Comparison of ENCODE assay signal across 23 cellular contexts in genomic region chr22:21719024-21719423, GRCh38. TPM values are rescaled to one million over a fixed set of nuclear protein-coding genes. Genes with fewer than 3 reads are reported as not detected.
A peak's percentile ranks its signal among the peaks of the same experiment; 100 is the strongest.
DNase-seq lines count a peak whose midpoint lies in the region; ATAC-seq and TF ChIP-seq lines count a peak whose summit lies in the region.
"Had no signal": no experiment of that assay in that cellular context is flagged by ENCODE, and none has a peak within 500 bp of the region (broad histone marks: within the 10 kb centered on the region; RNA-seq: fewer than 3 reads in every experiment).

No MANE protein-coding gene starts in this region.

- no peak overlapping the region for H3K4me3 Mint-ChIP-seq in CD4-positive, CD25-positive, alpha-beta regulatory T cell
- H3K4me3 Mint-ChIP-seq: activated CD4-positive, alpha-beta memory T cell treated with anti-CD3 and anti-CD28 coated beads, Interleukin-2, amount 10 ng/mL, durations not matched to agents 7 days and 5 days had no signal

- H3K9me3 ChIP-seq in CD4-positive, CD25-positive, alpha-beta regulatory T cell (ENCODE audit: control insufficient read depth in 2 of 2, low read length in 2 of 2) = no peaks in the 10 kb centered on the region
- H3K9me3 ChIP-seq in OCI-LY3 (ENCODE audit: insufficient read depth, low read length) = no peaks in the 10 kb centered on the region
- H3K9me3 ChIP-seq in gastrocnemius medialis = no peaks in the 10 kb centered on the region
- no peaks in the 10 kb centered on the region for H3K9me3 ChIP-seq in GM23248 (ENCODE audit: low read depth)
- H3K9me3 ChIP-seq: MG63, Peyer's patch, SJCRH30, thoracic aorta had no signal

- H3K4me2 ChIP-seq in OCI-LY3 (ENCODE audit: low read length) (peak overlapping the region; percentile 26), GM23248 (ENCODE audit: unreplicated experiment) (no peak overlapping the region)

- DNase-seq in CD4-positive, CD25-positive, alpha-beta regulatory T cell = peak in 1 of 3 donors; percentile 12
- DNase-seq in gastrocnemius medialis (peak; percentile 27 to 35), GM23248 (no peak)
- DNase-seq: activated CD4-positive, alpha-beta memory T cell treated with anti-CD3 and anti-CD28 coated beads, Interleukin-2, amount 10 ng/mL, durations not matched to agents 7 days and 5 days; activated CD4-positive, CD25-positive, alpha-beta regulatory T cell; activated naive CD4-positive, alpha-beta T cell treated with Interleukin-2 at 50 U/mL for 16 hours; activated T-cell treated with anti-CD3 and anti-CD28 coated beads, Interleukin-2, amount 50 U/mL, for 1 hour; DND-41; dorsolateral prefrontal cortex; erythroblast; kidney; MG63; NCI-H748 treated with DMSO at 0.1 percent for 48 hours; Peyer's patch; SJCRH30 had no signal

- no peaks in the 10 kb centered on the region for H3K79me2 ChIP-seq in OCI-LY3 (ENCODE audit: low read length)
- no peaks in the 10 kb centered on the region for H3K79me2 ChIP-seq in GM23248 (ENCODE audit: insufficient read depth)

- H3K4me1 ChIP-seq in CD4-positive, CD25-positive, alpha-beta regulatory T cell (ENCODE audit: control insufficient read depth, insufficient read depth, low read length, poor library complexity, severe bottlenecking) = no peaks in the 10 kb centered on the region
- H3K4me1 ChIP-seq in OCI-LY3 (ENCODE audit: low read length) = peaks cover 8% of the 10 kb centered on the region
- H3K4me1 ChIP-seq in gastrocnemius medialis = peaks cover 21 to 25% of the 10 kb centered on the region in 2 donors
- no peaks in the 10 kb centered on the region for H3K4me1 ChIP-seq in GM23248 (ENCODE audit: insufficient read depth)
- H3K4me1 ChIP-seq: Peyer's patch had no signal

- H4K20me1 ChIP-seq in OCI-LY3 (ENCODE audit: insufficient read depth, low read length) = no peaks in the 10 kb centered on the region
- no peaks in the 10 kb centered on the region for H4K20me1 ChIP-seq in GM23248 (ENCODE audit: insufficient read depth)

- H3K27me3 Mint-ChIP-seq in CD4-positive, CD25-positive, alpha-beta regulatory T cell = no peaks in the 10 kb centered on the region
- H3K27me3 Mint-ChIP-seq: activated CD4-positive, alpha-beta memory T cell treated with anti-CD3 and anti-CD28 coated beads, Interleukin-2, amount 10 ng/mL, durations not matched to agents 7 days and 5 days; IgD-negative memory B cell had no signal

- H3K9me3 Mint-ChIP-seq in CD4-positive, CD25-positive, alpha-beta regulatory T cell = no peaks in the 10 kb centered on the region
- H3K9me3 Mint-ChIP-seq: activated CD4-positive, alpha-beta memory T cell treated with anti-CD3 and anti-CD28 coated beads, Interleukin-2, amount 10 ng/mL, durations not matched to agents 7 days and 5 days; IgD-negative memory B cell had no signal

- no peaks in the 10 kb centered on the region for H3K36me3 ChIP-seq in CD4-positive, CD25-positive, alpha-beta regulatory T cell (ENCODE audit: control insufficient read depth, insufficient read depth, low read length)
- H3K36me3 ChIP-seq in OCI-LY3 (replicated peaks; ENCODE audit: low read depth, low read length) (no peaks in the 10 kb centered on the region), gastrocnemius medialis (no peaks in the 10 kb centered on the region), GM23248 (ENCODE audit: low read depth) (no peaks in the 10 kb centered on the region)
- H3K36me3 ChIP-seq: MG63, Peyer's patch, SJCRH30, thoracic aorta had no signal

- TF ChIP-seq POLR2A in gastrocnemius medialis (IDR thresholded peaks at IDR 0.05) = no peak

- H3F3A ChIP-seq in GM23248 (ENCODE audit: insufficient read depth) = 0 out of 2 replicates have a peak, but pooled peaks cover 10% of the 10 kb centered on the region

- peaks cover 0 to 9% (median 1%) of the 10 kb centered on the region in 4 donors for H3K4me1 Mint-ChIP-seq in CD4-positive, CD25-positive, alpha-beta regulatory T cell

- no peak overlapping the region for H3K27ac ChIP-seq in CD4-positive, CD25-positive, alpha-beta regulatory T cell (ENCODE audit: insufficient read depth, low read length, poor library complexity, severe bottlenecking)
- H3K27ac ChIP-seq in OCI-LY3 (ENCODE audit: low read length) (no peak overlapping the region), gastrocnemius medialis (peak overlapping the region; percentile 53 to 82 (median 72)), GM23248 (no peak overlapping the region)
- H3K27ac ChIP-seq: dorsolateral prefrontal cortex, Peyer's patch, SJCRH30, thoracic aorta had no signal

- no peaks in the 10 kb centered on the region for H3K36me3 Mint-ChIP-seq in CD4-positive, CD25-positive, alpha-beta regulatory T cell

- ATAC-seq in CD4-positive, CD25-positive, alpha-beta regulatory T cell (ENCODE audit: low read depth in 2 of 2) = peak in 1 of 2 donors; percentile 22
- ATAC-seq in esophagus mucosa = peak; percentile 31
- no peak for ATAC-seq in gastrocnemius medialis
- no peak for ATAC-seq in GM19397 (IDR thresholded peaks at IDR 0.05; ENCODE audit: unreplicated experiment)
- no peak for ATAC-seq in HG03196 (IDR thresholded peaks at IDR 0.05; ENCODE audit: unreplicated experiment)
- ATAC-seq: sciatic nerve had no signal

- no peak overlapping the region for H3K4me3 ChIP-seq in CD4-positive, CD25-positive, alpha-beta regulatory T cell (ENCODE audit: low read depth, low read length)
- no peak overlapping the region for H3K4me3 ChIP-seq in OCI-LY3 (ENCODE audit: low read length)
- no peak overlapping the region for H3K4me3 ChIP-seq in gastrocnemius medialis
- no peak overlapping the region for H3K4me3 ChIP-seq in GM23248
- H3K4me3 ChIP-seq: dorsolateral prefrontal cortex, lung, MG63, Peyer's patch, SJCRH30, thoracic aorta had no signal

- 47 to 59% methylated on average over 4 of the region's 4 CpGs for whole genome bisulfite sequencing in GM23248 (ENCODE audit: low coverage in 1 of 2, low lambda C conversion rate in 2 of 2, missing lambda C conversion rate in 2 of 2), 2 experiments

- no peak overlapping the region for H3K9ac ChIP-seq in OCI-LY3 (ENCODE audit: low read length)
- H3K9ac ChIP-seq in GM23248 = no peak overlapping the region

- no peaks in the 10 kb centered on the region for H3K9me2 ChIP-seq in GM23248 (ENCODE audit: insufficient read depth)

- peak overlapping the region in 2 of 3 donors; percentile 1 to 39 for H3K27ac Mint-ChIP-seq in CD4-positive, CD25-positive, alpha-beta regulatory T cell
- H3K27ac Mint-ChIP-seq: activated CD4-positive, alpha-beta memory T cell treated with anti-CD3 and anti-CD28 coated beads, Interleukin-2, amount 10 ng/mL, durations not matched to agents 7 days and 5 days had no signal

- intact Hi-C loops in gastrocnemius medialis (cut with DNase I; ENCODE audit: low total_unique reads) = no loop called here

- in situ Hi-C loops in gastrocnemius medialis (cut with MboI; ENCODE audit: low sequenced_read_pairs in 4 of 4) = loop anchor here in 3 of 4 donors (10.0 kb wide), 2 partner anchors 216 to 226 kb away; no protein-coding TSS in a partner anchor
- in situ Hi-C loops in GM23248 (cut with MboI) = no loop called here

- no peaks in the 10 kb centered on the region for H3K27me3 ChIP-seq in CD4-positive, CD25-positive, alpha-beta regulatory T cell (ENCODE audit: control insufficient read depth, insufficient read depth, low read length)
- 0 out of 2 replicates have a peak, but pooled peaks cover 8% of the 10 kb centered on the region for H3K27me3 ChIP-seq in OCI-LY3 (ENCODE audit: low read depth, low read length)
- H3K27me3 ChIP-seq in gastrocnemius medialis = no peaks in the 10 kb centered on the region
- H3K27me3 ChIP-seq in GM23248 (replicated peaks; ENCODE audit: insufficient read depth) = no peaks in the 10 kb centered on the region
- H3K27me3 ChIP-seq: dorsolateral prefrontal cortex, MG63, Peyer's patch, SJCRH30 had no signal

- H2AFZ ChIP-seq in OCI-LY3 (ENCODE audit: low read depth, low read length) (no peak overlapping the region), GM23248 (no peak overlapping the region)

- no peak for TF ChIP-seq CTCF in OCI-LY3 (IDR thresholded peaks at IDR 0.05; ENCODE audit: low read depth, low read length)
- no peak for TF ChIP-seq CTCF in gastrocnemius medialis (IDR thresholded peaks at IDR 0.05 in 4 of 5, conservative IDR thresholded peaks at IDR 0.05 in 1 of 5)

RNA-seq across cellular contexts. Expression of gene YPEL1, which starts 16.6 kb away (rescaled TPM):
- total RNA-seq in CD4-positive, CD25-positive, alpha-beta regulatory T cell = 8.9 TPM
- polyA plus RNA-seq in CD4-positive, CD25-positive, alpha-beta regulatory T cell = 10 to 100 TPM in 2 of 4 donors, 1 to 10 TPM in 2; 5.4 to 20.1 (median 11.3) TPM
- total RNA-seq in esophagus mucosa (0.36 TPM), gastrocnemius medialis (10 to 100 TPM; 23.6 to 42.1 (median 36.4) TPM)
- 0.22 and 0.63 TPM in 2 replicates for total RNA-seq in GM23248 (2014; rRNA removed; shearing (Covaris generic))
- polyA plus RNA-seq in GM23248 (2016; fragmentation: Nextera tagmentation; extraction: Ambion mirVana) = 0.47 and 1.1 TPM in 2 replicates

RNA-seq across cellular contexts. Expression of gene PPIL2, which starts 53.2 kb away (rescaled TPM):
- total RNA-seq in CD4-positive, CD25-positive, alpha-beta regulatory T cell = 83.0 TPM
- 10 to 100 TPM; 24.3 to 29.3 (median 27.0) TPM for polyA plus RNA-seq in CD4-positive, CD25-positive, alpha-beta regulatory T cell
- total RNA-seq in esophagus mucosa = 31.3 TPM
- total RNA-seq in gastrocnemius medialis = 10 to 100 TPM; 16.8 to 24.8 (median 20.5) TPM
- total RNA-seq in GM23248 (2014; rRNA removed; shearing (Covaris generic)) = 22.3 and 23.7 TPM in 2 replicates
- 26.1 TPM in 2 replicates for polyA plus RNA-seq in GM23248 (2016; fragmentation: Nextera tagmentation; extraction: Ambion mirVana)

Comparison
In these comparisons a context has a peak if more than half of its experiments do, and no peak if none do; other contexts are left out.
1. H3K27ac ChIP-seq: peak in gastrocnemius medialis (4 of 4); none in CD4-positive, CD25-positive, alpha-beta regulatory T cell (single experiment), OCI-LY3 (single experiment) and GM23248 (single experiment).